ENCODE assay signal across 10 cellular contexts in genomic region chr12:68786929-68787328, GRCh38. TPM values are rescaled to one million over a fixed set of nuclear protein-coding genes. Genes with fewer than 3 reads are reported as not detected.
DNase-seq lines count a peak whose midpoint lies in the region; ATAC-seq and TF ChIP-seq lines count a peak whose summit lies in the region.
"Had no signal": no experiment of that assay in that cellular context is flagged by ENCODE, and none has a peak within 500 bp of the region (broad histone marks: within the 10 kb centered on the region; RNA-seq: fewer than 3 reads in every experiment).

No MANE protein-coding gene starts in this region.

- peak overlapping the region; percentile 24; the same call in 1 of the 2 replicates for H3K9ac ChIP-seq in SU-DHL-6 (ENCODE audit: low read length)

- H3K4me2 ChIP-seq in SU-DHL-6 (ENCODE audit: low read depth, low read length, poor library complexity, severe bottlenecking): peak overlapping the region; percentile 57

- peaks cover 8% of the 10 kb centered on the region; the same call in 1 of the 2 replicates for H3F3A ChIP-seq in SU-DHL-6 (ENCODE audit: insufficient read depth)

- H3K4me3 ChIP-seq in heart left ventricle (no peak overlapping the region), SU-DHL-6 (ENCODE audit: insufficient read depth, low read length, poor library complexity, severe bottlenecking) (no peak overlapping the region), upper lobe of left lung (no peak overlapping the region)

- H4K20me1 ChIP-seq in SU-DHL-6 (ENCODE audit: low read depth, low read length): no peaks in the 10 kb centered on the region

- in situ Hi-C loops in G401 (cut with HindIII; ENCODE audit: low sequenced_read_pairs): no loop called here

- TF ChIP-seq POLR2A in heart left ventricle (IDR thresholded peaks at IDR 0.05) (no peak), upper lobe of left lung (IDR thresholded peaks at IDR 0.05) (no peak)

- ATAC-seq in heart left ventricle (no peak), upper lobe of left lung (ENCODE audit: low FRiP score in 2 of 2) (no peak)

- no peaks in the 10 kb centered on the region for H3K36me3 ChIP-seq in heart left ventricle
- H3K36me3 ChIP-seq in SU-DHL-6 (ENCODE audit: low read length): no peaks in the 10 kb centered on the region
- no peaks in the 10 kb centered on the region for H3K36me3 ChIP-seq in upper lobe of left lung

- TF ChIP-seq CTCF in heart left ventricle (IDR thresholded peaks at IDR 0.05) (no peak), SU-DHL-6 (IDR thresholded peaks at IDR 0.05; ENCODE audit: insufficient read depth, low read length, poor library complexity, severe bottlenecking) (no peak), upper lobe of left lung (IDR thresholded peaks at IDR 0.05) (no peak)

- DNase-seq in heart left ventricle: no peak
- no peak for DNase-seq in cardiac septum (ENCODE audit: low spot score)
- DNase-seq in iPS-NIHi7 (ENCODE audit: extremely low spot score): peak; percentile 46
- DNase-seq in upper lobe of left lung: no peak
- DNase-seq in DMS53 treated with DMSO at 0.1 percent for 48 hours (lab: John Stamatoyannopoulos, UW; ENCODE audit: unreplicated experiment): no peak
- no peak for DNase-seq in G401 (ENCODE audit: low spot score)
- no peak for DNase-seq in activated CD4-positive, CD25-positive, alpha-beta regulatory T cell treated with anti-CD3 and anti-CD28 coated beads, Interleukin-2, amount 50 U/mL, for 72 hours
- DNase-seq: activated T-cell treated with anti-CD3 and anti-CD28 coated beads, Interleukin-2, amount 50 U/mL, for 24 hours; occipital lobe had no signal

- peak overlapping the region; percentile 92 for H2AFZ ChIP-seq in SU-DHL-6 (ENCODE audit: low read depth, low read length, severe bottlenecking)

- WGBS in heart left ventricle, 4 donors: 77 to 83% (median 81%) methylated on average over 2 of the region's 2 CpGs
- WGBS in upper lobe of left lung, 2 donors: 77 to 87% methylated on average over 2 of the region's 2 CpGs

- no peaks in the 10 kb centered on the region for H3K79me2 ChIP-seq in SU-DHL-6 (ENCODE audit: insufficient read depth, low read length)

- H3K4me1 ChIP-seq in heart left ventricle (peaks cover 0 to 50% (median 0%) of the 10 kb centered on the region in 12 donors), upper lobe of left lung (peaks cover 11 to 18% (median 12%) of the 10 kb centered on the region in 4 donors)

- H3K27ac ChIP-seq in heart left ventricle (peak overlapping the region in 9 of 12 donors; percentile 12 to 87 (median 44)), SU-DHL-6 (ENCODE audit: low read depth, low read length) (peak overlapping the region; percentile 62), upper lobe of left lung (peak overlapping the region; percentile 71 to 85 (median 78))

- intact Hi-C loops in heart left ventricle (cut with DNase I): loop anchor here in 1 of 10 donors (5.0 kb wide), 1 partner anchor 40 kb away; the partner anchor contains the start of gene SLC35E3
- intact Hi-C loops in cardiac septum (cut with DNase I): no loop called here

- no peak for TF ChIP-seq EP300 in upper lobe of left lung (IDR thresholded peaks at IDR 0.05)

- no peaks in the 10 kb centered on the region for H3K9me2 ChIP-seq in SU-DHL-6 (replicated peaks; ENCODE audit: insufficient read depth, low read length)

- no peaks in the 10 kb centered on the region for H3K9me3 ChIP-seq in heart left ventricle
- H3K9me3 ChIP-seq in SU-DHL-6 (ENCODE audit: insufficient read depth, low read length): no peaks in the 10 kb centered on the region
- H3K9me3 ChIP-seq in upper lobe of left lung: no peaks in the 10 kb centered on the region

- H3K27me3 ChIP-seq in heart left ventricle (no peaks in the 10 kb centered on the region), SU-DHL-6 (ENCODE audit: low read length) (no peaks in the 10 kb centered on the region), upper lobe of left lung (no peaks in the 10 kb centered on the region)

RNA-seq across cellular contexts. Expression of gene MDM2, which starts 21.0 kb away (rescaled TPM):
- total RNA-seq in heart left ventricle: 10 to 100 TPM; 41.0 to 78.8 (median 50.9) TPM
- polyA plus RNA-seq in heart left ventricle: 10 to 100 TPM; 16.2 to 46.9 TPM
- 47.9 TPM for total RNA-seq in cardiac septum
- total RNA-seq in upper lobe of left lung: 100 to 1,000 TPM in 3 of 6 donors, 10 to 100 TPM in 3; 64.6 to 162 (median 108) TPM
- total RNA-seq in G401 (2014; rRNA removed; shearing (Covaris generic)): 27.4 and 46.7 TPM in 2 replicates

RNA-seq across cellular contexts. Expression of gene SLC35E3, which starts 41.0 kb away (rescaled TPM):
- 1 to 10 TPM; 2.6 to 8.6 (median 5.4) TPM for total RNA-seq in heart left ventricle
- 1 to 10 TPM; 2.9 to 7.1 TPM for polyA plus RNA-seq in heart left ventricle
- 6.2 TPM for total RNA-seq in cardiac septum
- total RNA-seq in upper lobe of left lung: 10 to 100 TPM in 3 of 6 donors, 1 to 10 TPM in 3; 6.5 to 38.8 (median 15.2) TPM
- 1.5 and 2.0 TPM in 2 replicates for total RNA-seq in G401 (2014; rRNA removed; shearing (Covaris generic))
